ENCODE assay signal across 8 cellular contexts in genomic region chr1:39575191-39576015, GRCh38. TPM values are rescaled to one million over a fixed set of nuclear protein-coding genes. Genes with fewer than 3 reads are reported as not detected.
DNase-seq lines count a peak whose midpoint lies in the region; ATAC-seq and TF ChIP-seq lines count a peak whose summit lies in the region.

No MANE protein-coding gene starts in this region.

- peak overlapping the region; percentile 77 for H3K4me3 Mint-ChIP-seq in Caco-2 (ENCODE audit: unreplicated experiment)
- peak overlapping the region; percentile 96 for H3K4me3 Mint-ChIP-seq in activated naive CD8-positive, alpha-beta T cell

- H3K4me3 ChIP-seq in Caco-2 (ENCODE audit: low read depth, low read length): peak overlapping the region; percentile 77
- peak overlapping the region; percentile 85 for H3K4me3 ChIP-seq in cardiac muscle cell
- H3K4me3 ChIP-seq in ovary: peak overlapping the region; percentile 92
- peak overlapping the region; percentile 90 to 99 for H3K4me3 ChIP-seq in aorta (ENCODE audit: low read length in 2 of 2)

- no peak for TF ChIP-seq EP300 in ovary (IDR thresholded peaks at IDR 0.05)

- ATAC-seq in HG03025 (IDR thresholded peaks at IDR 0.05; ENCODE audit: low FRiP score, unreplicated experiment): peak; percentile 29
- peak; percentile 76 for ATAC-seq in aorta (ENCODE audit: low FRiP score)

- TF ChIP-seq CTCF in Caco-2 (IDR thresholded peaks at IDR 0.05; ENCODE audit: insufficient read depth in 1 of 2, low read depth in 1 of 2, low read length in 1 of 2, severe bottlenecking in 1 of 2, unreplicated experiment in 1 of 2) (no peak), cardiac muscle cell (IDR thresholded peaks at IDR 0.05; ENCODE audit: low read depth, low read length) (no peak), ovary (IDR thresholded peaks at IDR 0.05) (no peak)

- CTCF ChIA-PET in Caco-2 (lab: Charles Lee): interaction anchor here (0.6 kb wide), 2 partner anchors 31 to 370 kb away, joined by 4 to 6 read pairs; no protein-coding TSS in a partner anchor

- no peaks in the 10 kb centered on the region for H3K4me1 Mint-ChIP-seq in Caco-2 (ENCODE audit: low read depth, unreplicated experiment)
- peaks cover 43% of the 10 kb centered on the region for H3K4me1 Mint-ChIP-seq in activated naive CD8-positive, alpha-beta T cell (ENCODE audit: low read depth)

- WGBS in ovary, 3 donors: 2 to 3% (median 2%) methylated on average over 44 to 48 of the region's 48 CpGs
- 1 to 2% methylated on average over 48 of the region's 48 CpGs for WGBS in aorta, 2 donors

- intact Hi-C loops in Caco-2 (cut with micrococcal nuclease; ENCODE audit: unreplicated experiment) (no loop called here), ovary (cut with DNase I) (no loop called here), aorta (cut with DNase I) (no loop called here)

- H3K4me1 ChIP-seq in Caco-2 (no peaks in the 10 kb centered on the region; the same call in none of the 2 replicates), cardiac muscle cell (ENCODE audit: low read depth) (peaks cover 21% of the 10 kb centered on the region), ovary (ENCODE audit: insufficient read depth) (peaks cover 8% of the 10 kb centered on the region), aorta (ENCODE audit: control insufficient read depth in 1 of 2, insufficient read depth in 2 of 2, low read length in 2 of 2) (no peaks in the 10 kb centered on the region)

- H3K27ac ChIP-seq in cardiac muscle cell: peak overlapping the region; percentile 46
- peak overlapping the region; percentile 43 to 70 for H3K27ac ChIP-seq in ovary
- peak overlapping the region in 1 of 2 donors; percentile 76 for H3K27ac ChIP-seq in aorta (ENCODE audit: low read depth in 1 of 2, low read length in 2 of 2)

- H3K9me3 Mint-ChIP-seq in Caco-2 (ENCODE audit: unreplicated experiment): no peaks in the 10 kb centered on the region
- H3K9me3 Mint-ChIP-seq in activated naive CD8-positive, alpha-beta T cell (ENCODE audit: low read depth): no peaks in the 10 kb centered on the region

- peak overlapping the region; percentile 50 for H3K27ac Mint-ChIP-seq in Caco-2 (ENCODE audit: unreplicated experiment)
- H3K27ac Mint-ChIP-seq in activated naive CD8-positive, alpha-beta T cell: peak overlapping the region; percentile 93

- in situ Hi-C loops in SK-MEL-5 (cut with HindIII; ENCODE audit: low pct_unique_long_range_greater_than_20kb, low sequenced_read_pairs): no loop called here

- DNase-seq in Caco-2 (peak in 1 of 2 experiments; percentile 19), SK-MEL-5 (ENCODE audit: low read depth, low spot score) (peak; percentile 47), cardiac muscle cell (ENCODE audit: low read depth in 1 of 2, low spot score in 1 of 2) (peak; percentile 70 to 81), ovary (peak; percentile 55 to 85 (median 67)), aorta (peak; percentile 77 to 87), SHP77 (lab: John Stamatoyannopoulos, UW) (no peak)

- BruUV-seq in Caco-2 (replicated peaks; lab: Mats Ljungman, UMichigan): no TSS peak

- H3K27me3 Mint-ChIP-seq in Caco-2 (ENCODE audit: insufficient read depth, unreplicated experiment): no peaks in the 10 kb centered on the region
- H3K27me3 Mint-ChIP-seq in activated naive CD8-positive, alpha-beta T cell: no peaks in the 10 kb centered on the region

- H3K36me3 Mint-ChIP-seq in Caco-2 (ENCODE audit: insufficient read depth, unreplicated experiment): peaks cover 64% of the 10 kb centered on the region
- peaks cover 22% of the 10 kb centered on the region for H3K36me3 Mint-ChIP-seq in activated naive CD8-positive, alpha-beta T cell

- no peak for TF ChIP-seq POLR2A in ovary (IDR thresholded peaks at IDR 0.05)

- H3K9me3 ChIP-seq in Caco-2 (no peaks in the 10 kb centered on the region), cardiac muscle cell (ENCODE audit: low read depth) (no peaks in the 10 kb centered on the region), ovary (no peaks in the 10 kb centered on the region), aorta (ENCODE audit: control insufficient read depth, low read length) (no peaks in the 10 kb centered on the region)

- no peaks in the 10 kb centered on the region for H3K27me3 ChIP-seq in Caco-2 (replicated peaks; ENCODE audit: control insufficient read depth, insufficient read depth, low read length)
- H3K27me3 ChIP-seq in cardiac muscle cell: peaks cover 14% of the 10 kb centered on the region
- H3K27me3 ChIP-seq in ovary: no peaks in the 10 kb centered on the region
- H3K27me3 ChIP-seq in aorta (ENCODE audit: control insufficient read depth in 1 of 2, insufficient read depth in 2 of 2, low read length in 1 of 2): no peaks in the 10 kb centered on the region

- POLR2A ChIA-PET in Caco-2 (lab: Charles Lee): no interaction called here

- H3K36me3 ChIP-seq in Caco-2 (ENCODE audit: control insufficient read depth, insufficient read depth, low read length) (peaks cover 5% of the 10 kb centered on the region), cardiac muscle cell (peaks cover 12% of the 10 kb centered on the region), ovary (peaks cover 2% of the 10 kb centered on the region), aorta (ENCODE audit: control insufficient read depth in 1 of 2, insufficient read depth in 2 of 2, low read length in 1 of 2) (peaks cover 0 to 4% of the 10 kb centered on the region in 2 donors)

RNA-seq across cellular contexts. Expression of gene PABPC4, which starts 1.2 kb away (rescaled TPM):
- 242 and 245 TPM in 2 replicates for total RNA-seq in Caco-2 (2022)
- 111 and 112 TPM in 2 replicates for total RNA-seq in SK-MEL-5 (2014; rRNA removed; shearing (Covaris generic))
- polyA plus RNA-seq in SK-MEL-5 (2015; cell fraction: cytosol; rRNA removed): 185 and 252 TPM in 2 replicates
- 489 and 658 TPM in 2 replicates for polyA plus RNA-seq in SK-MEL-5 (2015; cell fraction: nucleus; rRNA removed)
- total RNA-seq in cardiac muscle cell: 63.1 and 88.0 TPM in 2 replicates
- 27.5 and 33.6 TPM in 2 replicates for polyA plus RNA-seq in cardiac muscle cell
- total RNA-seq in ovary: 100 to 1,000 TPM; 139 to 345 (median 259) TPM
- 100 to 1,000 TPM; 127 to 316 TPM for polyA plus RNA-seq in ovary
- total RNA-seq in aorta: 100 to 1,000 TPM; 134 to 169 TPM
- polyA plus RNA-seq in aorta: 100 to 1,000 TPM in 1 of 2 donors, 10 to 100 TPM in 1; 87.9 to 114 TPM

Comparison
In these comparisons a context has a peak if more than half of its experiments do, and no peak if none do; other contexts are left out.
1. DNase-seq: peak in SK-MEL-5 (single experiment), cardiac muscle cell (2 of 2), ovary (5 of 5) and aorta (2 of 2); none in SHP77 (0 of 2).
2. Peak in every context shown above with its lines, with median percentiles within 50 percentile points of each other: H3K4me3 ChIP-seq.